12 cellular contexts compared by ENCODE assay signal in genomic region chr11:66315498-66315885, GRCh38. TPM values are rescaled to one million over a fixed set of nuclear protein-coding genes. Genes with fewer than 3 reads are reported as not detected.
DNase-seq lines count a peak whose midpoint lies in the region; ATAC-seq and TF ChIP-seq lines count a peak whose summit lies in the region.
"Had no signal": no experiment of that assay in that cellular context is flagged by ENCODE, and none has a peak within 500 bp of the region (broad histone marks: within the 10 kb centered on the region; RNA-seq: fewer than 3 reads in every experiment).

No MANE protein-coding gene starts in this region.

- H3K4me2 ChIP-seq in osteoblast (ENCODE audit: insufficient read depth, low read length): peak overlapping the region; percentile 96

- peak overlapping the region; percentile 91 for H3K4me3 ChIP-seq in AG04449 (ENCODE audit: low read depth, low read length)
- H3K4me3 ChIP-seq in Peyer's patch: peak overlapping the region in 2 of 4 donors; percentile 26 to 52
- H3K4me3 ChIP-seq in esophagus squamous epithelium: peak overlapping the region; percentile 6 to 68 (median 60)
- H3K4me3 ChIP-seq in osteoblast (ENCODE audit: insufficient read depth, low read length): peak overlapping the region; percentile 75

- CTCF ChIA-PET in AG04449 (lab: Yijun Ruan, JAX): interaction anchor here (1.2 to 8.6 kb wide), 5 partner anchors 17 to 93 kb away, joined by 4 to 260 read pairs (median 129); partner anchors contain the start of genes B4GAT1, BRMS1, RIN1 and TMEM151A

- H3K27me3 ChIP-seq in Peyer's patch: no peaks in the 10 kb centered on the region
- peaks cover 0 to 32% (median 0%) of the 10 kb centered on the region in 4 donors for H3K27me3 ChIP-seq in esophagus squamous epithelium
- H3K27me3 ChIP-seq in osteoblast (ENCODE audit: insufficient read depth, low read length): no peaks in the 10 kb centered on the region

- TF ChIP-seq POLR2A in Peyer's patch (IDR thresholded peaks at IDR 0.05) (no peak), esophagus squamous epithelium (IDR thresholded peaks at IDR 0.05) (no peak)

- intact Hi-C loops in esophagus squamous epithelium (cut with DNase I): no loop called here

- WGBS in esophagus squamous epithelium, 2 donors: 82 to 86% methylated on average over 10 to 14 of the region's 14 CpGs

- DNase-seq in AG04449 (ENCODE audit: low read depth, low spot score) (no peak), Peyer's patch (no peak), esophagus squamous epithelium (lab: John Stamatoyannopoulos, UW) (no peak), osteoblast (ENCODE audit: insufficient read length, low spot score, missing footprints) (peak; percentile 70)
- DNase-seq in activated CD4-positive, CD25-positive, alpha-beta regulatory T cell (lab: John Stamatoyannopoulos, UW): no peak
- no peak for DNase-seq in central memory CD4-positive, alpha-beta T cell
- DNase-seq: DMS 273 treated with DMSO at 0.1 percent for 48 hours; KG1; NCI-H526; stimulated activated naive B cell treated with anti-CD40 and anti-IgM and Interleukin-4, amounts not matched to agents 10 μg/mL and 1 μg/mL and 100 μg/mL, for 72 hours had no signal

- H4K20me1 ChIP-seq in osteoblast (ENCODE audit: insufficient read depth, low read length): peaks cover 25% of the 10 kb centered on the region

- H3K27ac ChIP-seq in Peyer's patch (peak overlapping the region; percentile 73 to 91 (median 83)), esophagus squamous epithelium (peak overlapping the region; percentile 83 to 92 (median 89)), osteoblast (ENCODE audit: low read depth, low read length) (peak overlapping the region; percentile 94)

- ATAC-seq in HG03342 (IDR thresholded peaks at IDR 0.05; ENCODE audit: unreplicated experiment): no peak
- no peak for ATAC-seq in HG02981 (IDR thresholded peaks at IDR 0.05; ENCODE audit: unreplicated experiment)
- ATAC-seq: stimulated activated naive B cell treated with anti-CD40 and anti-IgM and Interleukin-4, amounts not matched to agents 10 μg/mL and 1 μg/mL and 100 μg/mL, for 72 hours had no signal

- H3K4me1 ChIP-seq in Peyer's patch (peaks cover 4 to 53% (median 24%) of the 10 kb centered on the region in 4 donors), esophagus squamous epithelium (peaks cover 44 to 83% (median 56%) of the 10 kb centered on the region in 3 donors), osteoblast (ENCODE audit: insufficient read depth, low read length) (peaks cover 59% of the 10 kb centered on the region)

- H3K36me3 ChIP-seq in Peyer's patch: no peaks in the 10 kb centered on the region
- H3K36me3 ChIP-seq in esophagus squamous epithelium: no peaks in the 10 kb centered on the region
- no peaks in the 10 kb centered on the region for H3K36me3 ChIP-seq in osteoblast (ENCODE audit: insufficient read depth, low read length)

- peaks cover 33% of the 10 kb centered on the region for H3K79me2 ChIP-seq in osteoblast (ENCODE audit: insufficient read depth, low read length)

- POLR2A ChIA-PET in AG04449 (lab: Yijun Ruan, JAX): interaction anchor here (1.0 to 4.1 kb wide), 3 partner anchors 10 to 26 kb away, joined by 5 to 64 read pairs (median 9); partner anchors contain the start of genes RIN1 and YIF1A

- no peak overlapping the region for H2AFZ ChIP-seq in osteoblast (ENCODE audit: low read length)

- H3K9me3 ChIP-seq in Peyer's patch: no peaks in the 10 kb centered on the region
- H3K9me3 ChIP-seq in esophagus squamous epithelium: no peaks in the 10 kb centered on the region
- no peaks in the 10 kb centered on the region for H3K9me3 ChIP-seq in osteoblast (ENCODE audit: low read depth, low read length)

- TF ChIP-seq CTCF in AG04449 (IDR thresholded peaks at IDR 0.05; ENCODE audit: insufficient read depth, low read length, missing control alignments) (no peak), Peyer's patch (IDR thresholded peaks at IDR 0.05) (no peak), esophagus squamous epithelium (IDR thresholded peaks at IDR 0.05) (no peak), osteoblast (IDR thresholded peaks at IDR 0.05; ENCODE audit: extremely low read depth, low read depth, low read length) (no peak)

RNA-seq across cellular contexts. Expression of gene CD248, which starts 1.4 kb away (rescaled TPM):
- total RNA-seq in Peyer's patch (10 to 100 TPM in 3 of 4 donors, 1 to 10 TPM in 1; 2.9 to 44.6 (median 12.0) TPM), esophagus squamous epithelium (10 to 100 TPM in 1 of 4 donors, 1 to 10 TPM in 3; 1.9 to 13.2 (median 6.1) TPM), osteoblast (103 and 107 TPM in 2 replicates)

RNA-seq across cellular contexts. Expression of gene RIN1, which starts 20.7 kb away (rescaled TPM):
- 10 to 100 TPM in 2 of 4 donors, 1 to 10 TPM in 2; 4.1 to 18.9 (median 10.8) TPM for total RNA-seq in Peyer's patch
- total RNA-seq in esophagus squamous epithelium: 10 to 100 TPM; 22.3 to 37.2 (median 27.6) TPM
- total RNA-seq in osteoblast: 27.1 and 31.8 TPM in 2 replicates

RNA-seq across cellular contexts. Expression of gene TMEM151A, which starts 23.8 kb away (rescaled TPM):
- total RNA-seq in Peyer's patch (under 1 TPM in 2 of 4 donors, not detected in 2; 0.27 to 0.35 TPM), esophagus squamous epithelium (not detected), osteoblast (0.29 and 0.36 TPM in 2 replicates)

RNA-seq across cellular contexts. Expression of gene YIF1A, which starts 26.5 kb away (rescaled TPM):
- total RNA-seq in Peyer's patch: 100 to 1,000 TPM in 3 of 4 donors, 10 to 100 TPM in 1; 52.0 to 132 (median 115) TPM
- total RNA-seq in esophagus squamous epithelium: 10 to 100 TPM; 51.9 to 71.9 (median 63.8) TPM
- 165 and 182 TPM in 2 replicates for total RNA-seq in osteoblast

RNA-seq across cellular contexts. Expression of gene BRMS1, which starts 29.4 kb away (rescaled TPM):
- 10 to 100 TPM; 36.9 to 63.5 (median 50.3) TPM for total RNA-seq in Peyer's patch
- 10 to 100 TPM; 43.8 to 65.5 (median 56.8) TPM for total RNA-seq in esophagus squamous epithelium
- 43.0 and 43.1 TPM in 2 replicates for total RNA-seq in osteoblast
